ENCODE assay signal across 10 cellular contexts in genomic region chr16:21157632-21158031, GRCh38. TPM values are rescaled to one million over a fixed set of nuclear protein-coding genes. Genes with fewer than 3 reads are reported as not detected.
A peak's percentile ranks its signal among the peaks of the same experiment; 100 is the strongest.
DNase-seq lines count a peak whose midpoint lies in the region; ATAC-seq lines count a peak whose summit lies in the region.
"Had no signal": no experiment of that assay in that cellular context is flagged by ENCODE, and none has a peak within 500 bp of the region (broad histone marks: within the 10 kb centered on the region; RNA-seq: fewer than 3 reads in every experiment).

No MANE protein-coding gene starts in this region.

- H3K4me3 Mint-ChIP-seq in T-helper 1 cell treated with Interleukin-12 subunit alpha and Interleukin-12 subunit beta and Interleukin-4 antibody, amounts not matched to agents 30 μg/mL and 1 μg/mL, for 36 hours: peak overlapping the region; percentile 28
- H3K4me3 Mint-ChIP-seq in T-helper 17 cell: peak overlapping the region; percentile 97
- H3K4me3 Mint-ChIP-seq in stimulated activated effector memory CD8-positive, alpha-beta T cell treated with anti-CD3 and anti-CD28 coated beads, Interleukin-12 subunit alpha, Interleukin-12 subunit beta, amount 100 ng/mL, for 72 hours: peak overlapping the region; percentile 80

- no peak overlapping the region for H3K27ac ChIP-seq in iPS-20b (ENCODE audit: low read length)

- no peak for DNase-seq in T-helper 1 cell
- no peak for DNase-seq in T-helper 17 cell
- DNase-seq in stimulated activated effector memory CD8-positive, alpha-beta T cell treated with anti-CD3 and anti-CD28 coated beads, Interleukin-12 subunit alpha, Interleukin-12 subunit beta, amount 100 ng/mL, for 72 hours (ENCODE audit: low spot score in 2 of 2): no peak
- no peak for DNase-seq in anterior cingulate cortex (lab: John Stamatoyannopoulos, UW)
- no peak for DNase-seq in HuH-7 (ENCODE audit: low spot score)

- H3K36me3 Mint-ChIP-seq in T-helper 1 cell treated with Interleukin-12 subunit alpha and Interleukin-12 subunit beta and Interleukin-4 antibody, amounts not matched to agents 30 μg/mL and 1 μg/mL, for 36 hours (ENCODE audit: low read depth): peaks cover 7% of the 10 kb centered on the region
- no peaks in the 10 kb centered on the region for H3K36me3 Mint-ChIP-seq in T-helper 17 cell (ENCODE audit: low read depth)
- H3K36me3 Mint-ChIP-seq in stimulated activated effector memory CD8-positive, alpha-beta T cell treated with anti-CD3 and anti-CD28 coated beads, Interleukin-12 subunit alpha, Interleukin-12 subunit beta, amount 100 ng/mL, for 72 hours: peaks cover 13% of the 10 kb centered on the region

- no peak overlapping the region for H3K27ac Mint-ChIP-seq in T-helper 1 cell treated with Interleukin-12 subunit alpha and Interleukin-12 subunit beta and Interleukin-4 antibody, amounts not matched to agents 30 μg/mL and 1 μg/mL, for 36 hours
- no peak overlapping the region for H3K27ac Mint-ChIP-seq in T-helper 17 cell
- peak overlapping the region; percentile 91 for H3K27ac Mint-ChIP-seq in stimulated activated effector memory CD8-positive, alpha-beta T cell treated with anti-CD3 and anti-CD28 coated beads, Interleukin-12 subunit alpha, Interleukin-12 subunit beta, amount 100 ng/mL, for 72 hours

- no peaks in the 10 kb centered on the region for H3K27me3 Mint-ChIP-seq in T-helper 1 cell treated with Interleukin-12 subunit alpha and Interleukin-12 subunit beta and Interleukin-4 antibody, amounts not matched to agents 30 μg/mL and 1 μg/mL, for 36 hours (ENCODE audit: low read depth)
- H3K27me3 Mint-ChIP-seq in T-helper 17 cell: no peaks in the 10 kb centered on the region

- H3K9me3 Mint-ChIP-seq in T-helper 1 cell treated with Interleukin-12 subunit alpha and Interleukin-12 subunit beta and Interleukin-4 antibody, amounts not matched to agents 30 μg/mL and 1 μg/mL, for 36 hours: no peaks in the 10 kb centered on the region
- no peaks in the 10 kb centered on the region for H3K9me3 Mint-ChIP-seq in stimulated activated effector memory CD8-positive, alpha-beta T cell treated with anti-CD3 and anti-CD28 coated beads, Interleukin-12 subunit alpha, Interleukin-12 subunit beta, amount 100 ng/mL, for 72 hours
- H3K9me3 Mint-ChIP-seq: dendritic cell treated with granulocyte-macrophage colony-stimulating factor and Interleukin-4, amounts not matched to agents 40 ng/mL and 50 ng/mL, for 4 days had no signal

- no peak overlapping the region for H3K9ac ChIP-seq in iPS-20b (ENCODE audit: low read depth, low read length)

- no peak for ATAC-seq in T-helper 17 cell
- no peak for ATAC-seq in stimulated activated effector memory CD8-positive, alpha-beta T cell treated with anti-CD3 and anti-CD28 coated beads, Interleukin-12 subunit alpha, Interleukin-12 subunit beta, amount 100 ng/mL, for 72 hours
- ATAC-seq in GM19452 (IDR thresholded peaks at IDR 0.05; ENCODE audit: unreplicated experiment): no peak

- H3K4me1 Mint-ChIP-seq in T-helper 1 cell treated with Interleukin-12 subunit alpha and Interleukin-12 subunit beta and Interleukin-4 antibody, amounts not matched to agents 30 μg/mL and 1 μg/mL, for 36 hours (ENCODE audit: low read depth): peaks cover 13% of the 10 kb centered on the region
- H3K4me1 Mint-ChIP-seq in T-helper 17 cell: peaks cover 16% of the 10 kb centered on the region
- peaks cover 10% of the 10 kb centered on the region for H3K4me1 Mint-ChIP-seq in stimulated activated effector memory CD8-positive, alpha-beta T cell treated with anti-CD3 and anti-CD28 coated beads, Interleukin-12 subunit alpha, Interleukin-12 subunit beta, amount 100 ng/mL, for 72 hours

- peak overlapping the region; percentile 80; the same call in 1 of the 2 replicates for H3K4me3 ChIP-seq in iPS-20b (ENCODE audit: low read length)

- H3K9me3 ChIP-seq in T-helper 17 cell (ENCODE audit: control insufficient read depth, low read length, poor library complexity, severe bottlenecking) (no peaks in the 10 kb centered on the region), iPS-20b (ENCODE audit: insufficient read depth, low read depth, low read length) (no peaks in the 10 kb centered on the region)

- H3K36me3 ChIP-seq in iPS-20b (ENCODE audit: insufficient read depth, low read depth, low read length): peaks cover 20% of the 10 kb centered on the region

- peaks cover 7% of the 10 kb centered on the region for H3K27me3 ChIP-seq in iPS-20b (ENCODE audit: insufficient read depth, low read length)

- peaks cover 2% of the 10 kb centered on the region; the same call in 1 of the 2 replicates for H3K4me1 ChIP-seq in iPS-20b (ENCODE audit: insufficient read depth, low read length)

RNA-seq across cellular contexts. Expression of gene LDAF1, which starts 0.8 kb away (rescaled TPM):
- 10 to 100 TPM in 1 of 2 donors, 1 to 10 TPM in 1; 9.5 to 15.8 TPM for total RNA-seq in T-helper 17 cell

RNA-seq across cellular contexts. Expression of gene DNAH3, which starts 7.0 kb away (rescaled TPM):
- under 1 TPM in 1 of 2 donors, not detected in 1; 0.10 TPM for total RNA-seq in T-helper 17 cell

RNA-seq across cellular contexts. Expression of gene ZP2, which starts 53.7 kb away (rescaled TPM):
- total RNA-seq in T-helper 17 cell: not detected
- total RNA-seq: temporal lobe had no signal

Comparison
In these comparisons a context has a peak if more than half of its experiments do, and no peak if none do; other contexts are left out.
1. H3K4me3 Mint-ChIP-seq: peak in every context shown above with its lines; median percentile 97 in T-helper 17 cell; 80 in stimulated activated effector memory CD8-positive, alpha-beta T cell treated with anti-CD3 and anti-CD28 coated beads, Interleukin-12 subunit alpha, Interleukin-12 subunit beta, amount 100 ng/mL, for 72 hours; 28 in T-helper 1 cell treated with Interleukin-12 subunit alpha and Interleukin-12 subunit beta and Interleukin-4 antibody, amounts not matched to agents 30 μg/mL and 1 μg/mL, for 36 hours.